8 cellular contexts compared by ENCODE assay signal in the genomic region with DNA sequence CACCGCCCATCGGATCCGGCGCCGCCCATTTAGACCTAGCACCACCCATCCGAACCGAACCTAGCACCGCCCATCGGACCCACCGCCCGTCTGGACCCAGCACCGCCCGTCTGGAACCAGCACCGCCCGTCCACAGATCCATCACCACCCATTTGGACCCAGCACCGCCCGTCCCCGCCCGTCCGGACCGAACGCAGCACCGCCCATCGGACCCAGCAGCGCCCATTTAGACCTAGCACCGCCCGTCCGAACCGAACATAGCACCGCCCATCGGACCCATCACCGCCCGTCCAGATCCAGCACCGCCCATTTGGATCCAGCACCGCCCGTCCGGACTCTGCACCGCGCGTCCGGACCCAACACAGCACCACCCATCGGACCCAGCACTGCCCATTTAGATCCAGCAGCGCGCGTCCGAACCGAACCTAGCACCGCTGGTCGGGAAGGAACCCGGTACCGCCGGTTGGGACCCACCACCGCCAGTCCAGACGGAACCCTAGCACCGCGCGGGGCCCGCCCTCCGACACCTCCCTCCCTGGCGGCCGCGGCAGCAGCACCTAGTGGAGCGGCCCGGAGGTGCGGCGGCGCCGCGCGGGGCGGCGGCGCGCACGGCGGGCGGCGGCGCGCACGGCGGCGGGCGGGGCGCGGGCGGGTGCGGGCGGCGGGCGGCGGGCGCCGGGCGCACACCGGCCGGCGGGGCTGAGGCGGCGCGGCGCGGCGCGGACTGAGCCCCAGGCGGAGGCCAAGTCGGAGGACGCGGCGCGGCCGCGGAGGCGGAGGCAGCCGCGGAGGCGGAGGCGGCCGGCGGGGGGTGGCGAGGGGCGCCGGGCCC. TPM values are rescaled to one million over a fixed set of nuclear protein-coding genes. Genes with fewer than 3 reads are reported as not detected.
DNase-seq lines count a peak whose midpoint lies in the region; ATAC-seq and TF ChIP-seq lines count a peak whose summit lies in the region.

A gene with protein sequence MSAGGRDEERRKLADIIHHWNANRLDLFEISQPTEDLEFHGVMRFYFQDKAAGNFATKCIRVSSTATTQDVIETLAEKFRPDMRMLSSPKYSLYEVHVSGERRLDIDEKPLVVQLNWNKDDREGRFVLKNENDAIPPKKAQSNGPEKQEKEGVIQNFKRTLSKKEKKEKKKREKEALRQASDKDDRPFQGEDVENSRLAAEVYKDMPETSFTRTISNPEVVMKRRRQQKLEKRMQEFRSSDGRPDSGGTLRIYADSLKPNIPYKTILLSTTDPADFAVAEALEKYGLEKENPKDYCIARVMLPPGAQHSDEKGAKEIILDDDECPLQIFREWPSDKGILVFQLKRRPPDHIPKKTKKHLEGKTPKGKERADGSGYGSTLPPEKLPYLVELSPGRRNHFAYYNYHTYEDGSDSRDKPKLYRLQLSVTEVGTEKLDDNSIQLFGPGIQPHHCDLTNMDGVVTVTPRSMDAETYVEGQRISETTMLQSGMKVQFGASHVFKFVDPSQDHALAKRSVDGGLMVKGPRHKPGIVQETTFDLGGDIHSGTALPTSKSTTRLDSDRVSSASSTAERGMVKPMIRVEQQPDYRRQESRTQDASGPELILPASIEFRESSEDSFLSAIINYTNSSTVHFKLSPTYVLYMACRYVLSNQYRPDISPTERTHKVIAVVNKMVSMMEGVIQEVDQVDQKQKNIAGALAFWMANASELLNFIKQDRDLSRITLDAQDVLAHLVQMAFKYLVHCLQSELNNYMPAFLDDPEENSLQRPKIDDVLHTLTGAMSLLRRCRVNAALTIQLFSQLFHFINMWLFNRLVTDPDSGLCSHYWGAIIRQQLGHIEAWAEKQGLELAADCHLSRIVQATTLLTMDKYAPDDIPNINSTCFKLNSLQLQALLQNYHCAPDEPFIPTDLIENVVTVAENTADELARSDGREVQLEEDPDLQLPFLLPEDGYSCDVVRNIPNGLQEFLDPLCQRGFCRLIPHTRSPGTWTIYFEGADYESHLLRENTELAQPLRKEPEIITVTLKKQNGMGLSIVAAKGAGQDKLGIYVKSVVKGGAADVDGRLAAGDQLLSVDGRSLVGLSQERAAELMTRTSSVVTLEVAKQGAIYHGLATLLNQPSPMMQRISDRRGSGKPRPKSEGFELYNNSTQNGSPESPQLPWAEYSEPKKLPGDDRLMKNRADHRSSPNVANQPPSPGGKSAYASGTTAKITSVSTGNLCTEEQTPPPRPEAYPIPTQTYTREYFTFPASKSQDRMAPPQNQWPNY (N-terminal part only) (plus strand): TSS at position 682 of the 832 bp plus-strand sequence. CDS start 222 bp downstream, outside the sequence.

- peaks cover 9% of the 10 kb centered on the region for H3K4me1 ChIP-seq in endodermal cell (ENCODE audit: control insufficient read depth, insufficient read depth, low read length)
- H3K4me1 ChIP-seq in mesodermal cell (ENCODE audit: control insufficient read depth, insufficient read depth, low read length, poor library complexity, severe bottlenecking) = peaks cover 11% of the 10 kb centered on the region

- DNase-seq in SKM-1 treated with dmso at 0.1 percent for 144 hours (lab: John Stamatoyannopoulos, UW; ENCODE audit: unreplicated experiment) = peak; percentile 67
- DNase-seq in SKM-1 (lab: John Stamatoyannopoulos, UW; ENCODE audit: unreplicated experiment) = no peak
- peak; percentile 65 for DNase-seq in NCI-H345 (lab: John Stamatoyannopoulos, UW)
- peak in 2 of 3 experiments; percentile 32 to 37 for DNase-seq in activated CD8-positive, alpha-beta memory T cell treated with anti-CD3 and anti-CD28 coated beads for 48 hours (ENCODE audit: low read depth in 2 of 3, low spot score in 2 of 3)
- DNase-seq in endodermal cell = peak; percentile 89
- DNase-seq in stimulated activated CD8-positive, alpha-beta memory T cell treated with anti-CD3 and anti-CD28 coated beads, Interleukin-2, amount 100 ng/mL, for 48 hours (ENCODE audit: low read depth in 2 of 2) = peak; percentile 40 to 53

- no peaks in the 10 kb centered on the region for H3K27me3 Mint-ChIP-seq in endodermal cell (ENCODE audit: insufficient read depth)

- peak within 1 kb of the TSS; percentile 89 for H3K9ac ChIP-seq in endodermal cell (ENCODE audit: extremely low read depth, low read length, poor library complexity, severe bottlenecking)

- no peaks in the 10 kb centered on the region for H3K9me3 ChIP-seq in endodermal cell (ENCODE audit: control insufficient read depth, low read length)
- H3K9me3 ChIP-seq in mesodermal cell (ENCODE audit: control insufficient read depth, low read length) = no peaks in the 10 kb centered on the region

- H3K27ac ChIP-seq in endodermal cell (ENCODE audit: low read depth, low read length) (peak within 1 kb of the TSS; percentile 86), mesodermal cell (ENCODE audit: low read depth, low read length, severe bottlenecking) (peak within 1 kb of the TSS; percentile 77)

- WGBS in endodermal cell (ENCODE audit: insufficient coverage in 1 of 2, insufficient read length in 1 of 2), 2 experiments = 0 to 1% methylated on average over 22 to 123 of the region's 123 CpGs
- WGBS in mesodermal cell (ENCODE audit: insufficient coverage in 2 of 2), 2 experiments = 0% methylated on average over 56 to 59 of the region's 123 CpGs

- H3K27me3 ChIP-seq in endodermal cell (ENCODE audit: control insufficient read depth, insufficient read depth, low read length, poor library complexity, severe bottlenecking) = no peaks in the 10 kb centered on the region

- H3K36me3 Mint-ChIP-seq in endodermal cell (ENCODE audit: low read depth) = peaks cover 16% of the 10 kb centered on the region

- H3K9me3 Mint-ChIP-seq in endodermal cell = no peaks in the 10 kb centered on the region

- H3K27ac Mint-ChIP-seq in endodermal cell = peak within 1 kb of the TSS; percentile 93

- peaks cover 34% of the 10 kb centered on the region for H3K4me1 Mint-ChIP-seq in endodermal cell

- peak within 1 kb of the TSS; percentile 95 for H3K4me3 Mint-ChIP-seq in endodermal cell

- peak; percentile 64 for TF ChIP-seq CTCF in endodermal cell (conservative IDR thresholded peaks at IDR 0.05)

- H3K36me3 ChIP-seq in endodermal cell (ENCODE audit: control insufficient read depth, insufficient read depth, low read length) (peaks cover 17% of the 10 kb centered on the region), mesodermal cell (ENCODE audit: control insufficient read depth, insufficient read depth, low read length) (peaks cover 22% of the 10 kb centered on the region)

- ATAC-seq in HG02943 (IDR thresholded peaks at IDR 0.05; ENCODE audit: low read depth, unreplicated experiment) = peak; percentile 69

- H3K4me3 ChIP-seq in endodermal cell (ENCODE audit: low read length) (peak within 1 kb of the TSS; percentile 93), mesodermal cell (ENCODE audit: extremely low read depth, insufficient read depth, low read length, poor library complexity, severe bottlenecking) (peak within 1 kb of the TSS; percentile 97)

RNA-seq across cellular contexts. Expression of the gene that starts here (rescaled TPM):
- total RNA-seq in endodermal cell = 100 to 1,000 TPM; 214 to 239 TPM
- 167 TPM for polyA plus RNA-seq in endodermal cell (2013, experiment 1 of 2)
- polyA plus RNA-seq in endodermal cell (2013, experiment 2 of 2) = 150 TPM
- 128 TPM for polyA plus RNA-seq in mesodermal cell (2013, experiment 1 of 2)
- polyA plus RNA-seq in mesodermal cell (2013, experiment 2 of 2) = 122 TPM
